7 cellular contexts compared by ENCODE assay signal in the genomic region with DNA sequence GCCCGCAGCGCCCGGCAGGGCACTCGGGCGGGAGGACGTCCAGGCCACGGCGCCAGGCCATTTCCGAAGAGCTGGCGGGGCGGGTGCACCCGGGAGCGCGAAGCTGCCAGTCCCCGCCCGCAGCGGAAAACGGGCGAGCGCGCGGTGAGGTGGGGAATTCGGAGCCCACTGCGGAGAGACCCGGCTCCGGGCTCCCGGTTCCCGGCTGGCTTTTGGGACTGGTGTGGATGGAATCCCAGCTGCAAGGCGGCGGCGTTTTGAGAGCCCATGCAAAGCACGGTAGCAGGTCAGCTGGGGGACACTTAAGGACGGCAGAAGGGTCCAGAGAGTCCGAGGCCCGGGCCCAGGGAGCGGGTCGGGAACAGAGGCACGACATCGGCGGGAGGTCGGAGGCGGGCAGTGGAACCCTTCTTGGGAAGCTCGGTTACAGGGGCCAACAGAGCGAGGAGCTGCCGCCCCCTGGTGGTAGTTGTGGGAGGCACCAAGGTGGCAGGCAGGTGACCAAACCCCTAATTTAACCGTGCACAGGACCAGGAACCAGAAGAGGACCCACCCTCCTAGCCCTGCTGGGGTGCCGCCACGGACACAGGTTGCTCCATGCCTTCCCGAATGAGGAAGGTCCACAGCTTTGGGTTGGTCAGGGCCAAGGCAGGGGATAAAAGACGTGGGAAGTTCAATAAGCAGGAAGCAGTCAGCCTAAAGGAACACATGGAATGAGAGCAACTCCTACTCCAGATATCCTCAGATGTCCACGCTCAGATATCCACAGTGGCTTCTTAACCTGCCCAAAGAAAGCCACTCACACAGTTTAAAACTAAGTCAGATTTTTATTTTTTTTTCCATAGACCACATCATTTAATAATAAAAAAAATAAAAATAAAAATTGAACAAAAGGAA. TPM values are rescaled to one million over a fixed set of nuclear protein-coding genes. Genes with fewer than 3 reads are reported as not detected.
DNase-seq lines count a peak whose midpoint lies in the region; ATAC-seq and TF ChIP-seq lines count a peak whose summit lies in the region.

No MANE protein-coding gene starts in this region.

- H3K9me3 ChIP-seq in colonic mucosa (no peaks in the 10 kb centered on the region), right lobe of liver (no peaks in the 10 kb centered on the region)

- CTCF ChIA-PET in WTC11 (lab: Charles Lee), result interaction anchor here (0.5 to 8.8 kb wide), 46 partner anchors 10 to 1614 kb away, joined by 3 to 224 read pairs (median 5); partner anchors contain the start of genes ACIN1, AJUBA, C14orf119 and HAUS4

- peaks cover 29% of the 10 kb centered on the region for H3K36me3 Mint-ChIP-seq in WTC11

- peak overlapping the region; percentile 83 for H3K4me3 Mint-ChIP-seq in WTC11

- H3K36me3 ChIP-seq in colonic mucosa (peaks cover 25% of the 10 kb centered on the region), right lobe of liver (peaks cover 10 to 44% (median 24%) of the 10 kb centered on the region in 4 donors)

- intact Hi-C loops in colonic mucosa (cut with DNase I) (loop anchor here (2.0 kb wide), 1 partner anchor 71 kb away; no protein-coding TSS in a partner anchor), right lobe of liver (cut with DNase I) (loop anchor here (5.0 kb wide), 1 partner anchor 71 kb away; no protein-coding TSS in a partner anchor)

- H3K4me1 ChIP-seq in colonic mucosa, result peaks cover 5% of the 10 kb centered on the region
- H3K4me1 ChIP-seq in right lobe of liver, result peaks cover 0 to 6% (median 0%) of the 10 kb centered on the region in 4 donors

- POLR2A ChIA-PET in WTC11 (lab: Charles Lee), result interaction anchor here (0.6 to 2.6 kb wide), 15 partner anchors 10 to 129 kb away, joined by 3 to 13 read pairs (median 6); partner anchors contain the start of genes ACIN1, AJUBA, C14orf119 and PRMT5

- H3K27me3 Mint-ChIP-seq in WTC11 (ENCODE audit: low read depth), result peaks cover 5% of the 10 kb centered on the region; the same call in 1 of the 2 replicates

- no peak for TF ChIP-seq POLR2A in right lobe of liver (IDR thresholded peaks at IDR 0.05)

- peak overlapping the region; percentile 38 to 68 for H3K9ac ChIP-seq in colonic mucosa (ENCODE audit: low read depth in 2 of 2, low read length in 2 of 2)

- 3% methylated on average over 5 of the region's 51 CpGs for WGBS in right lobe of liver (ENCODE audit: insufficient coverage, low coverage, low lambda C conversion rate, missing lambda C conversion rate)

- no peaks in the 10 kb centered on the region for H3K27me3 ChIP-seq in colonic mucosa
- no peaks in the 10 kb centered on the region for H3K27me3 ChIP-seq in right lobe of liver

- H3K4me3 ChIP-seq in colonic mucosa (peak overlapping the region; percentile 57), right lobe of liver (peak overlapping the region; percentile 61 to 65 (median 64))

- DNase-seq in WTC11 (ENCODE audit: low spot score), result peak; percentile 96
- peak; percentile 95 for DNase-seq in colonic mucosa
- DNase-seq in right lobe of liver, result peak; percentile 86 to 90 (median 87)
- peak; percentile 71 to 85 (median 74) for DNase-seq in stimulated activated CD4-positive, alpha-beta T cell treated with anti-CD3 and anti-CD28 coated beads, TNF-alpha, amount 100 ng/mL, for 1 hour (ENCODE audit: low read depth in 3 of 3, low spot score in 1 of 3)
- no peak for DNase-seq in DMS153 treated with DMSO at 0.1 percent for 48 hours (lab: John Stamatoyannopoulos, UW; ENCODE audit: unreplicated experiment)

- peak overlapping the region; percentile 91 for H3K27ac Mint-ChIP-seq in WTC11

- no peaks in the 10 kb centered on the region for H3K9me3 Mint-ChIP-seq in WTC11

- H3K4me1 Mint-ChIP-seq in WTC11, result peaks cover 12% of the 10 kb centered on the region

- ATAC-seq in GM18907 (IDR thresholded peaks at IDR 0.05; ENCODE audit: unreplicated experiment) (peak; percentile 69), HG03196 (IDR thresholded peaks at IDR 0.05; ENCODE audit: unreplicated experiment) (peak; percentile 64), WTC11 (peak; percentile 66), right lobe of liver (peak; percentile 82 to 90 (median 86))

- TF ChIP-seq CTCF in WTC11 (IDR thresholded peaks at IDR 0.05), result peak; percentile 97
- peak; percentile 90 for TF ChIP-seq CTCF in colonic mucosa (IDR thresholded peaks at IDR 0.05)
- peak; percentile 90 to 96 (median 95) for TF ChIP-seq CTCF in right lobe of liver (IDR thresholded peaks at IDR 0.05)

- peak overlapping the region; percentile 74 for H3K27ac ChIP-seq in colonic mucosa
- peak overlapping the region in 2 of 3 donors; percentile 41 to 43 for H3K27ac ChIP-seq in right lobe of liver

TF ChIP-seq in WTC11, 78 proteins besides CTCF, POLR2A, EP300 and RAD21 (continues in another document):
- TF ChIP-seq, protein P1, sequence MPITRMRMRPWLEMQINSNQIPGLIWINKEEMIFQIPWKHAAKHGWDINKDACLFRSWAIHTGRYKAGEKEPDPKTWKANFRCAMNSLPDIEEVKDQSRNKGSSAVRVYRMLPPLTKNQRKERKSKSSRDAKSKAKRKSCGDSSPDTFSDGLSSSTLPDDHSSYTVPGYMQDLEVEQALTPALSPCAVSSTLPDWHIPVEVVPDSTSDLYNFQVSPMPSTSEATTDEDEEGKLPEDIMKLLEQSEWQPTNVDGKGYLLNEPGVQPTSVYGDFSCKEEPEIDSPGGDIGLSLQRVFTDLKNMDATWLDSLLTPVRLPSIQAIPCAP (CRISPR knock-in tag; IDR thresholded peaks at IDR 0.05), result no peak
- TF ChIP-seq ERG (CRISPR knock-in tag; IDR thresholded peaks at IDR 0.05), result peak; percentile 7; the same call in 1 of the 2 replicates
- no peak for TF ChIP-seq STAT6 (CRISPR knock-in tag; conservative IDR thresholded peaks at IDR 0.05; ENCODE audit: low read depth)
- TF ChIP-seq JAZF1 (CRISPR knock-in tag; IDR thresholded peaks at IDR 0.05), result no peak
- TF ChIP-seq SP1 (CRISPR knock-in tag; conservative IDR thresholded peaks at IDR 0.05), result peak; percentile 52; the same call in 1 of the 2 replicates
- no peak; the same call in 1 of the 2 replicates for TF ChIP-seq FOXP1 (CRISPR knock-in tag; IDR thresholded peaks at IDR 0.05; ENCODE audit: borderline replicate concordance)
- TF ChIP-seq, protein P2, sequence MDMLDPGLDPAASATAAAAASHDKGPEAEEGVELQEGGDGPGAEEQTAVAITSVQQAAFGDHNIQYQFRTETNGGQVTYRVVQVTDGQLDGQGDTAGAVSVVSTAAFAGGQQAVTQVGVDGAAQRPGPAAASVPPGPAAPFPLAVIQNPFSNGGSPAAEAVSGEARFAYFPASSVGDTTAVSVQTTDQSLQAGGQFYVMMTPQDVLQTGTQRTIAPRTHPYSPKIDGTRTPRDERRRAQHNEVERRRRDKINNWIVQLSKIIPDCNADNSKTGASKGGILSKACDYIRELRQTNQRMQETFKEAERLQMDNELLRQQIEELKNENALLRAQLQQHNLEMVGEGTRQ (CRISPR knock-in tag; IDR thresholded peaks at IDR 0.05), result no peak; the same call in 1 of the 2 replicates
- peak; percentile 58; the same call in 1 of the 2 replicates for TF ChIP-seq GABPB1 (CRISPR knock-in tag; IDR thresholded peaks at IDR 0.05)
- no peak for TF ChIP-seq MXD4 (CRISPR knock-in tag; IDR thresholded peaks at IDR 0.05; ENCODE audit: borderline replicate concordance)

RNA-seq across cellular contexts. Expression of gene CDH24, which starts 0.7 kb away (rescaled TPM):
- total RNA-seq in WTC11 (2021) (17.9 to 18.8 TPM (median 18.8 TPM) in 3 replicates), colonic mucosa (10 to 100 TPM in 1 of 2 donors, 1 to 10 TPM in 1; 4.4 to 11.4 TPM), right lobe of liver (under 1 TPM; 0.26 to 0.74 (median 0.54) TPM)

RNA-seq across cellular contexts. Expression of gene PSMB11, which starts 16.0 kb away (rescaled TPM):
- total RNA-seq in WTC11 (2021) (not detected in 3 replicates), colonic mucosa (not detected), right lobe of liver (not detected)

RNA-seq across cellular contexts. Expression of gene PSMB5, which starts 23.3 kb away (rescaled TPM):
- total RNA-seq in WTC11 (2021), result 200 to 224 TPM (median 203 TPM) in 3 replicates
- total RNA-seq in colonic mucosa, result 100 to 1,000 TPM in 1 of 2 donors, 10 to 100 TPM in 1; 99.7 to 137 TPM
- 10 to 100 TPM; 51.2 to 93.5 (median 59.1) TPM for total RNA-seq in right lobe of liver

RNA-seq across cellular contexts. Expression of gene ACIN1, which starts 36.9 kb away (rescaled TPM):
- total RNA-seq in WTC11 (2021) (196 to 229 TPM (median 204 TPM) in 3 replicates), colonic mucosa (100 to 1,000 TPM in 1 of 2 donors, 10 to 100 TPM in 1; 99.4 to 154 TPM), right lobe of liver (10 to 100 TPM; 40.5 to 66.1 (median 52.9) TPM)

RNA-seq across cellular contexts. Expression of gene C14orf119, which starts 37.3 kb away (rescaled TPM):
- 67.8 to 81.3 TPM (median 71.3 TPM) in 3 replicates for total RNA-seq in WTC11 (2021)
- 10 to 100 TPM; 56.2 to 59.2 TPM for total RNA-seq in colonic mucosa
- 10 to 100 TPM; 10.7 to 22.6 (median 14.1) TPM for total RNA-seq in right lobe of liver
